21 cellular contexts compared by ENCODE assay signal in genomic region chr3:46586738-46587246, GRCh38. TPM values are rescaled to one million over a fixed set of nuclear protein-coding genes. Genes with fewer than 3 reads are reported as not detected.
DNase-seq lines count a peak whose midpoint lies in the region; ATAC-seq, FAIRE-seq and TF ChIP-seq lines count a peak whose summit lies in the region.
"Had no signal": no experiment of that assay in that cellular context is flagged by ENCODE, and none has a peak within 500 bp of the region (broad histone marks: within the 10 kb centered on the region; RNA-seq: fewer than 3 reads in every experiment).

No MANE protein-coding gene starts in this region.

- H3K79me1 ChIP-seq in mesenchymal stem cell (replicated peaks; ENCODE audit: low read length, poor library complexity, severe bottlenecking), result no peaks in the 10 kb centered on the region

- H3K4me1 Mint-ChIP-seq in GM23338, result peaks cover 28% of the 10 kb centered on the region
- H3K4me1 Mint-ChIP-seq: CD8-positive, alpha-beta memory T cell had no signal

- H4K91ac ChIP-seq in mesenchymal stem cell (ENCODE audit: low read length), result no peak overlapping the region

- peak; percentile 73 for ATAC-seq in GM23338
- ATAC-seq in K562, result no peak
- no peak for ATAC-seq in activated naive CD4-positive, alpha-beta T cell treated with anti-CD3 and anti-CD28 coated beads, Interleukin-2, amount 50 U/mL, for 72 hours

- no peak overlapping the region for H2BK15ac ChIP-seq in mesenchymal stem cell (ENCODE audit: low read depth, poor library complexity, severe bottlenecking)

- no peaks in the 10 kb centered on the region for H3K27me3 ChIP-seq in GM23338 (ENCODE audit: insufficient read depth)
- peaks cover 10 to 21% of the 10 kb centered on the region in 2 experiments for H3K27me3 ChIP-seq in K562 (ENCODE audit: control insufficient read depth in 2 of 2, insufficient read depth in 2 of 2, low read length in 2 of 2)
- H3K27me3 ChIP-seq in mesenchymal stem cell (ENCODE audit: control insufficient read depth in 1 of 2, insufficient read depth in 1 of 2, low read length in 2 of 2), result peaks cover 0 to 3% of the 10 kb centered on the region in 2 experiments
- H3K27me3 ChIP-seq in transverse colon, result no peaks in the 10 kb centered on the region
- H3K27me3 ChIP-seq: SJSA1 had no signal

- peak overlapping the region; percentile 35 for H2AK5ac ChIP-seq in mesenchymal stem cell (ENCODE audit: low read length, severe bottlenecking)

- peak overlapping the region; percentile 87 for H3K27ac Mint-ChIP-seq in GM23338
- no peak overlapping the region for H3K27ac Mint-ChIP-seq in activated naive CD4-positive, alpha-beta T cell treated with anti-CD3 and anti-CD28 coated beads, Interleukin-2, amount 50 U/mL, for 72 hours
- H3K27ac Mint-ChIP-seq: CD8-positive, alpha-beta memory T cell had no signal

- peaks cover 48% of the 10 kb centered on the region for H3K27me3 Mint-ChIP-seq in GM23338 (ENCODE audit: insufficient read depth, low read depth, poor library complexity)

- H3K27ac ChIP-seq in GM23338 (ENCODE audit: low read depth) (peak overlapping the region; percentile 58), K562 (ENCODE audit: extremely low read depth, low read depth, low read length) (no peak overlapping the region), mesenchymal stem cell (ENCODE audit: low read length, poor library complexity, severe bottlenecking) (no peak overlapping the region), transverse colon (peak overlapping the region; percentile 43 to 57 (median 52))
- H3K27ac ChIP-seq: RWPE1, SJSA1 had no signal

- H3K4ac ChIP-seq in mesenchymal stem cell (ENCODE audit: low read depth in 1 of 2, low read length in 2 of 2), result no peak overlapping the region

- H3K9me3 ChIP-seq in K562 (replicated peaks; ENCODE audit: control insufficient read depth, insufficient read depth, low read depth, low read length), result no peaks in the 10 kb centered on the region; the same call in 1 of the 2 replicates
- H3K9me3 ChIP-seq in mesenchymal stem cell (ENCODE audit: control insufficient read depth, low read length), result no peaks in the 10 kb centered on the region
- H3K9me3 ChIP-seq in transverse colon, result peaks cover 0 to 1% of the 10 kb centered on the region in 2 donors
- H3K9me3 ChIP-seq: SJSA1 had no signal

- TF ChIP-seq RAD21 in K562 (CRISPR knock-in tag; conservative IDR thresholded peaks at IDR 0.05 in 1 of 2, IDR thresholded peaks at IDR 0.05 in 1 of 2), result no peak

- H3K4me1 ChIP-seq in GM23338 (ENCODE audit: insufficient read depth) (peaks cover 12% of the 10 kb centered on the region), K562 (replicated peaks in 1 of 2; ENCODE audit: control insufficient read depth in 2 of 2, insufficient read depth in 2 of 2, low read length in 2 of 2) (no peaks in the 10 kb centered on the region; a peak in 1 of 5 replicates), mesenchymal stem cell (ENCODE audit: control insufficient read depth, insufficient read depth, low read depth, low read length) (peaks cover 6% of the 10 kb centered on the region), transverse colon (peaks cover 0 to 20% (median 6%) of the 10 kb centered on the region in 4 donors)

- H3K9me1 ChIP-seq in K562 (ENCODE audit: control insufficient read depth, insufficient read depth, low read length), result no peaks in the 10 kb centered on the region

- peaks cover 100% of the 10 kb centered on the region for H3K36me3 Mint-ChIP-seq in GM23338 (ENCODE audit: low read depth)
- H3K36me3 Mint-ChIP-seq in activated naive CD4-positive, alpha-beta T cell treated with anti-CD3 and anti-CD28 coated beads, Interleukin-2, amount 50 U/mL, for 72 hours, result no peaks in the 10 kb centered on the region

- H3K14ac ChIP-seq in mesenchymal stem cell (ENCODE audit: low read length in 2 of 2), result no peak overlapping the region

- no peak overlapping the region for H3K23ac ChIP-seq in mesenchymal stem cell (ENCODE audit: low read length in 2 of 2)

- H2BK5ac ChIP-seq in mesenchymal stem cell (ENCODE audit: low read depth, low read length, poor library complexity, severe bottlenecking), result no peak overlapping the region

- no peak overlapping the region for H2BK12ac ChIP-seq in mesenchymal stem cell (ENCODE audit: low read length in 2 of 2)

- WGBS in K562 (ENCODE audit: insufficient coverage, low coverage, missing lambda C conversion rate), result 6% methylated on average over 6 of the region's 6 CpGs
- 90% methylated on average over 6 of the region's 6 CpGs for WGBS in mesenchymal stem cell
- WGBS in transverse colon (ENCODE audit: low coverage in 1 of 2), 2 donors, result 69 to 79% methylated on average over 2 to 6 of the region's 6 CpGs

- DNase-seq in GM23338 (ENCODE audit: low spot score) (no peak), K562 (ENCODE audit: extremely low read depth in 1 of 4, low spot score in 3 of 4) (no peak), mesenchymal stem cell (no peak), transverse colon (no peak), LoVo (ENCODE audit: low spot score) (no peak), EL (no peak)
- DNase-seq in activated naive CD4-positive, alpha-beta T cell treated with anti-CD3 and anti-CD28 coated beads, Interleukin-2, amount 50 U/mL, for 72 hours (ENCODE audit: low spot score in 2 of 2), result no peak
- DNase-seq: CD8-positive, alpha-beta memory T cell; DMS 273 treated with DMSO at 0.1 percent for 48 hours; H7; IMR-90; NCI-H1436 treated with DMSO at 0.1 percent for 48 hours; NCI-H2081 treated with DMSO at 0.1 percent for 48 hours; NCI-H2227 treated with DMSO at 0.1 percent for 48 hours; NCI-H526 treated with DMSO at 0.1 percent for 48 hours; NK-92 treated with Interleukin-12 subunit alpha and Interleukin-12 subunit beta, amount 100 ng/mL, for 24 hours; OCI-M1 had no signal

- H4K8ac ChIP-seq in mesenchymal stem cell (ENCODE audit: low read length), result no peak overlapping the region

- TF ChIP-seq CTCF in GM23338 (conservative IDR thresholded peaks at IDR 0.05; ENCODE audit: low read depth in 2 of 2), result no peak
- no peak for TF ChIP-seq CTCF in K562 (IDR thresholded peaks at IDR 0.05 in 2 of 3, conservative IDR thresholded peaks at IDR 0.05 in 1 of 3; ENCODE audit: insufficient read depth in 2 of 3, low read depth in 1 of 3, low read length in 3 of 3)
- no peak for TF ChIP-seq CTCF in transverse colon (IDR thresholded peaks at IDR 0.05)

- H3K9me2 ChIP-seq in GM23338 (ENCODE audit: insufficient read depth), result no peaks in the 10 kb centered on the region

- TF ChIP-seq POLR2A in K562 (conservative IDR thresholded peaks at IDR 0.05), result no peak
- no peak for TF ChIP-seq POLR2A in transverse colon (IDR thresholded peaks at IDR 0.05)

- no peaks in the 10 kb centered on the region; the same call in 1 of the 2 replicates for H3K79me2 ChIP-seq in GM23338 (replicated peaks; ENCODE audit: insufficient read depth)
- H3K79me2 ChIP-seq in K562 (ENCODE audit: control insufficient read depth, insufficient read depth, low read length), result no peaks in the 10 kb centered on the region

- FAIRE-seq in K562 (lab: Jason Lieb, UNC), result no peak

- H3K4me3 Mint-ChIP-seq in GM23338, result no peak overlapping the region; the same call in 2 of the 3 replicates
- H3K4me3 Mint-ChIP-seq: CD8-positive, alpha-beta memory T cell had no signal

- H3K18ac ChIP-seq in mesenchymal stem cell (ENCODE audit: low read depth in 1 of 2, low read length in 2 of 2), result no peak overlapping the region

- peaks cover 11% of the 10 kb centered on the region; the same call in 1 of the 2 replicates for H4K20me1 ChIP-seq in GM23338 (replicated peaks; ENCODE audit: insufficient read depth)
- no peaks in the 10 kb centered on the region for H4K20me1 ChIP-seq in K562 (replicated peaks; ENCODE audit: control insufficient read depth, insufficient read depth, low read length)

- peaks cover 93% of the 10 kb centered on the region for H3K9me3 Mint-ChIP-seq in GM23338
- H3K9me3 Mint-ChIP-seq in activated naive CD4-positive, alpha-beta T cell treated with anti-CD3 and anti-CD28 coated beads, Interleukin-2, amount 50 U/mL, for 72 hours, result no peaks in the 10 kb centered on the region
- H3K9me3 Mint-ChIP-seq: CD8-positive, alpha-beta memory T cell had no signal

- BruUV-seq in K562 (replicated peaks; lab: Mats Ljungman, UMichigan), result no TSS peak

- H2AFZ ChIP-seq in GM23338 (no peak overlapping the region), K562 (ENCODE audit: low read depth, low read length) (no peak overlapping the region), mesenchymal stem cell (ENCODE audit: low read depth, low read length) (no peak overlapping the region)

- H2BK120ac ChIP-seq in mesenchymal stem cell (ENCODE audit: low read depth, low read length), result no peak overlapping the region

- intact Hi-C loops in K562 (cut with micrococcal nuclease), result no loop called here
- intact Hi-C loops in transverse colon (cut with DNase I; ENCODE audit: low total_unique reads), result no loop called here

- no peak overlapping the region for H3K9ac ChIP-seq in K562 (ENCODE audit: insufficient read depth in 1 of 2, low read depth in 2 of 2, low read length in 2 of 2)
- H3K9ac ChIP-seq in mesenchymal stem cell (ENCODE audit: low read length), result no peak overlapping the region

- TF ChIP-seq EP300 in K562 (IDR thresholded peaks at IDR 0.05; ENCODE audit: low read length) (no peak), transverse colon (IDR thresholded peaks at IDR 0.05; ENCODE audit: low read depth) (no peak)

- POLR2A ChIA-PET in K562 (lab: Yijun Ruan, JAX), result interaction anchor here (0.6 to 1.9 kb wide), 5 partner anchors 13 to 179 kb away, joined by 3 to 5 read pairs (median 4); no protein-coding TSS in a partner anchor

- H3K4me3 ChIP-seq in GM23338 (no peak overlapping the region), K562 (no peak overlapping the region), mesenchymal stem cell (ENCODE audit: insufficient read depth in 1 of 2, low read depth in 1 of 2, low read length in 2 of 2) (no peak overlapping the region), transverse colon (no peak overlapping the region)
- H3K4me3 ChIP-seq: SJSA1 had no signal

- H3K36me3 ChIP-seq in GM23338 (ENCODE audit: insufficient read depth), result peaks cover 65% of the 10 kb centered on the region
- H3K36me3 ChIP-seq in K562 (ENCODE audit: control insufficient read depth, insufficient read depth, low read length), result no peaks in the 10 kb centered on the region
- no peaks in the 10 kb centered on the region for H3K36me3 ChIP-seq in mesenchymal stem cell (ENCODE audit: control insufficient read depth in 1 of 2, insufficient read depth in 2 of 2, low read depth in 1 of 2, low read length in 2 of 2)
- no peaks in the 10 kb centered on the region for H3K36me3 ChIP-seq in transverse colon
- H3K36me3 ChIP-seq: SJSA1 had no signal

- in situ Hi-C loops in K562 (cut with MboI) (no loop called here), transverse colon (cut with MboI; ENCODE audit: low pct_ligation_motif_present in 1 of 4, low pct_unique_long_range_greater_than_20kb in 1 of 4, low sequenced_read_pairs in 3 of 4) (no loop called here)

- CTCF ChIA-PET in K562 (lab: Yijun Ruan, JAX; ENCODE audit: low intra/inter-chr PET ratio), result no interaction called here

- H3F3A ChIP-seq in GM23338 (replicated peaks; ENCODE audit: low read depth), result peaks cover 49% of the 10 kb centered on the region

- H3K4me2 ChIP-seq in GM23338 (no peak overlapping the region), K562 (ENCODE audit: insufficient read depth, low read length) (no peak overlapping the region), mesenchymal stem cell (ENCODE audit: low read length, poor library complexity, severe bottlenecking) (no peak overlapping the region)

RNA-seq across cellular contexts. Expression of gene LRRC2, which starts 20.7 kb away (rescaled TPM):
- 5.5 and 7.1 TPM in 2 replicates for total RNA-seq in GM23338 (2014; rRNA removed; shearing (Covaris generic))
- polyA plus RNA-seq in GM23338 (2016; fragmentation: Nextera tagmentation; extraction: Ambion mirVana), result 4.0 and 6.5 TPM in 2 replicates
- total RNA-seq in K562 (2011; cell fraction: chromatin; rRNA removed; ENCODE audit: low replicate concordance), result not detected in 2 replicates
- total RNA-seq in K562 (2011; cell fraction: nucleolus; rRNA removed), result not detected in 2 replicates
- total RNA-seq in K562 (2011; cell fraction: nucleoplasm; rRNA removed), result not detected in 2 replicates
- not detected in 2 replicates for total RNA-seq in K562 (2014; rRNA removed)
- not detected in 2 replicates for total RNA-seq in K562 (2014; rRNA removed; fragmentation: Illumina TruSeq; extraction: Trizol)
- 0.04 TPM in 1 of 2 replicates, not detected in the other for total RNA-seq in K562 (2015; rRNA removed; fragmentation: Illumina TruSeq; extraction: Trizol)
- not detected in 2 replicates for total RNA-seq in K562 (2021)
- polyA plus RNA-seq in K562 (2011; rRNA removed), result 0.04 and 0.07 TPM in 2 replicates
- polyA plus RNA-seq in K562 (2011; cell fraction: cytosol; rRNA removed), result not detected in 2 replicates
- polyA plus RNA-seq in K562 (2011; cell fraction: nucleus; rRNA removed), result not detected in 2 replicates
- polyA plus RNA-seq in K562 (2012), result 0.03 and 0.17 TPM in 2 replicates
- polyA plus RNA-seq in K562 (2014; fragmentation: Illumina TruSeq; extraction: Trizol), result 0.01 TPM in 1 of 2 replicates, not detected in the other
- under 1 TPM in 1 of 2 experiments, not detected in 1; 0.04 TPM for polyA plus RNA-seq in K562 (2014; fragmentation: Nextera tagmentation; extraction: Ambion mirVana)
- 0.01 TPM in 1 of 2 replicates, not detected in the other for polyA plus RNA-seq in K562 (2014; rRNA removed)
- not detected in 2 replicates for polyA minus RNA-seq in K562 (2011; rRNA and poly(A)+ RNA removed)
- not detected in 2 replicates for polyA minus RNA-seq in K562 (2011; cell fraction: cytosol; rRNA and poly(A)+ RNA removed)
- not detected in 2 replicates for polyA minus RNA-seq in K562 (2011; cell fraction: nucleus; rRNA and poly(A)+ RNA removed)
- 0.43 TPM for polyA plus RNA-seq in mesenchymal stem cell (2013, experiment 1 of 2)
- polyA plus RNA-seq in mesenchymal stem cell (2013, experiment 2 of 2), result 0.47 TPM
- total RNA-seq in transverse colon, result 1 to 10 TPM in 2 of 4 donors, under 1 TPM in 1, not detected in 1; 1.00 to 2.0 (median 1.6) TPM
- not detected for total RNA-seq in activated naive CD4-positive, alpha-beta T cell treated with anti-CD3 and anti-CD28 coated beads, Interleukin-2, amount 50 U/mL, for 72 hours
- polyA plus RNA-seq: CD8-positive, alpha-beta memory T cell had no signal

RNA-seq across cellular contexts. Expression of gene FAM240A, which starts 25.5 kb away (rescaled TPM):
- not detected in 2 replicates for total RNA-seq in GM23338 (2014; rRNA removed; shearing (Covaris generic))
- 0.18 TPM in 1 of 2 replicates, not detected in the other for polyA plus RNA-seq in GM23338 (2016; fragmentation: Nextera tagmentation; extraction: Ambion mirVana)
- not detected in 2 replicates for total RNA-seq in K562 (2011; cell fraction: chromatin; rRNA removed; ENCODE audit: low replicate concordance)
- not detected in 2 replicates for total RNA-seq in K562 (2011; cell fraction: nucleolus; rRNA removed)
- not detected in 2 replicates for total RNA-seq in K562 (2011; cell fraction: nucleoplasm; rRNA removed)
- total RNA-seq in K562 (2014; rRNA removed), result not detected in 2 replicates
- total RNA-seq in K562 (2014; rRNA removed; fragmentation: Illumina TruSeq; extraction: Trizol), result not detected in 2 replicates
- not detected in 2 replicates for total RNA-seq in K562 (2015; rRNA removed; fragmentation: Illumina TruSeq; extraction: Trizol)
- total RNA-seq in K562 (2021), result not detected in 2 replicates
- polyA plus RNA-seq in K562 (2011; rRNA removed), result not detected in 2 replicates
- not detected in 2 replicates for polyA plus RNA-seq in K562 (2011; cell fraction: cytosol; rRNA removed)
- polyA plus RNA-seq in K562 (2011; cell fraction: nucleus; rRNA removed), result not detected in 2 replicates
- not detected in 2 replicates for polyA plus RNA-seq in K562 (2012)
- polyA plus RNA-seq in K562 (2014; fragmentation: Illumina TruSeq; extraction: Trizol), result not detected in 2 replicates
- polyA plus RNA-seq in K562 (2014; fragmentation: Nextera tagmentation; extraction: Ambion mirVana), result not detected
- not detected in 2 replicates for polyA plus RNA-seq in K562 (2014; rRNA removed)
- polyA minus RNA-seq in K562 (2011; rRNA and poly(A)+ RNA removed), result not detected in 2 replicates
- polyA minus RNA-seq in K562 (2011; cell fraction: cytosol; rRNA and poly(A)+ RNA removed), result not detected in 2 replicates
- not detected in 2 replicates for polyA minus RNA-seq in K562 (2011; cell fraction: nucleus; rRNA and poly(A)+ RNA removed)
- polyA plus RNA-seq in mesenchymal stem cell (2013, experiment 1 of 2), result not detected
- polyA plus RNA-seq in mesenchymal stem cell (2013, experiment 2 of 2), result not detected
- total RNA-seq in transverse colon, result not detected
- total RNA-seq in activated naive CD4-positive, alpha-beta T cell treated with anti-CD3 and anti-CD28 coated beads, Interleukin-2, amount 50 U/mL, for 72 hours, result not detected
- total RNA-seq: CD8-positive, alpha-beta memory T cell; H7; IMR-90; SJSA1 had no signal
- polyA plus RNA-seq: AG04450; BJ; CD8-positive, alpha-beta memory T cell; IMR-90 had no signal

Comparison
In these comparisons a context has a peak if more than half of its experiments do, and no peak if none do; other contexts are left out.
1. H3K27ac ChIP-seq: peak in GM23338 (single experiment) and transverse colon (4 of 4); none in K562 (single experiment) and mesenchymal stem cell (single experiment).